16 cellular contexts compared by ENCODE assay signal in genomic region chr12:26612203-26612602, GRCh38.
"Had no signal": no experiment of that assay in that cellular context is flagged by ENCODE, and none has a peak within 500 bp of the region (broad histone marks: within the 10 kb centered on the region; RNA-seq: fewer than 3 reads in every experiment).

No MANE protein-coding gene starts in this region.

- DNase-seq: activated CD4-positive, alpha-beta memory T cell treated with anti-CD3 and anti-CD28 coated beads for 36 hours; activated CD4-positive, alpha-beta T cell treated with anti-CD3 and anti-CD28 coated beads for 4 hours; activated gamma-delta T cell treated with Interleukin-2 at 50 U/mL for 16 hours; activated T-cell treated with anti-CD3 and anti-CD28 coated beads for 4 hours; adrenal gland; effector memory CD8-positive, alpha-beta T cell; foreskin fibroblast; mesendoderm; natural killer cell; pancreas; stimulated activated naive CD4-positive, alpha-beta T cell; SW 1271; transverse colon; WERI-Rb-1 had no signal

- H3K27ac ChIP-seq: adrenal gland, neutrophil, pancreas, transverse colon, vagina, WERI-Rb-1 had no signal

- H3K9me3 ChIP-seq: adrenal gland, neutrophil, pancreas, transverse colon, vagina had no signal

- H3K36me3 ChIP-seq: adrenal gland, pancreas, transverse colon, vagina, WERI-Rb-1 had no signal

- H3K4me3 ChIP-seq: adrenal gland, pancreas, transverse colon, vagina had no signal

- H3K27me3 ChIP-seq: adrenal gland, neutrophil, pancreas, transverse colon, vagina had no signal

- H3K4me1 ChIP-seq: adrenal gland, pancreas, transverse colon, vagina had no signal
